ENCODE assay signal across 5 cellular contexts in the genomic region with DNA sequence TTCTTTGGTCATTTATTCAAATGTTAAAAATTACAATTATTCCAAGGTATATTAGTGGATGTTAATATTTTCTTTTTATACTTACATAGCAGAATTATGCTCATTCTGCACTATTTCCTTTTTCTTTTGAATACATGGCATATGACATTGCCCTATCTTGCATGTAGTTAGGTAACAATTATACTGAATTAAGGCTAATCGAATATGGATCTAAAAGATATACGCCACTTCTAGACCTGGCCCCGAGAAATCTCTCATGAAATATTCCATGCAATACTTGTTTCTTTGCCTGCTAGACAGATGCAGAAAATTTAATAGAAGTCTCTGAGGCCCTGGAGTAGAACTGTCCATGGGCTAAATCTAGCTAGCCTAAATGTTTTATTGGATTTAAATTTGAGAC.
"Had no signal": no experiment of that assay in that cellular context is flagged by ENCODE, and none has a peak within 500 bp of the region (broad histone marks: within the 10 kb centered on the region; RNA-seq: fewer than 3 reads in every experiment).

No MANE protein-coding gene starts in this region.

- H3K27ac ChIP-seq: HL-60 had no signal

- ATAC-seq: HepG2, K562 had no signal

- DNase-seq: IMR-90, KBM-7 had no signal

- H3K4me3 ChIP-seq: K562 had no signal
